Comparison of ENCODE assay signal across 8 cellular contexts in the genomic region with DNA sequence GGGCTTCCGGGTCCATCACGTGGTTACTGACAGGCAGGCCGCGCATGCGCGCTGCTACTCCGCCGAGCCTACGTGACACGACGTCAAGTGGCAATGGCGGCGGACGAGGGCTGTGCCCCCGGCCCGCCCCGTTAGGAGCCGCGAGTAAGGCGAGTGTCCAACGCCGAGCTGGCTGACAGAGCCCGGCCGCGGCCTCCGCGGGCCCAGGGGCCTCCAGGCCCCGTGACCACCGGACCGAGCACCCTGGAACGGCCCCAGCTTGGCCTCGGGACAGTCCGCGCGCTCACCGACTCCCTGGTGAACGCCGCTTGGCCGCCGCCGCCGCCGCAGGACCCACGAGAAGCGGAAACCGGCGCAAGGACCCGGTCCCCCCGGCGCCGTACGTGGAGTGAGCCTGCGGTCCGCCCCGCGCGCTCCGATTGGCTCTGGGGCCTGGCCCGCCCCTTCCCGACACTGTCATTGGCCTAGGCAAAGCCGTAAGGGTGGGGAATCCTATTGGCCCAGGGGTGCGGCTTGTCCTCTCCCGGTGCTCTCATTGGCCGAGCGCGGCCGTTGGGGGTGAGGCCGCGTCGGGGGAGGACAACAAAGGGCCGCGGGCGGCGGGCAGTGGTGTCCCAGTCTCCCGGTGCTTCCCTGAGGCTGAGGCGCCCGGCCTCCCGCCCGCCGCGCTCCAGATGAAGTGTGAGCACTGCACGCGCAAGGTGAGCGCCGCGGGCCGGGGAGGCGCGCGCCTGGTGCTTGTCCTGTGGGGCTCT. TPM values are rescaled to one million over a fixed set of nuclear protein-coding genes. Genes with fewer than 3 reads are reported as not detected.
DNase-seq lines count a peak whose midpoint lies in the region; TF ChIP-seq lines count a peak whose summit lies in the region.

A gene (plus strand): TSS at position 612 of the 755 bp plus-strand sequence. CDS start 63 bp downstream, at position 675.

- peak within 1 kb of the TSS; percentile 94 for H3K4me3 Mint-ChIP-seq in HFFc6
- peak within 1 kb of the TSS; percentile 94 for H3K4me3 Mint-ChIP-seq in activated naive CD4-positive, alpha-beta T cell treated with anti-CD3 and anti-CD28 coated beads, Interleukin-2, amount 10 ng/mL, durations not matched to agents 7 days and 5 days

- H3K9me3 ChIP-seq in SK-N-MC (ENCODE audit: low read depth, low read length) (no peaks in the 10 kb centered on the region), suprapubic skin (no peaks in the 10 kb centered on the region)

- 0% methylated on average over 14 of the region's 90 CpGs for WGBS in suprapubic skin

- H3K9ac ChIP-seq in SK-N-MC (ENCODE audit: insufficient read length), result peak within 1 kb of the TSS; percentile 99

- CTCF ChIA-PET in activated naive CD4-positive, alpha-beta T cell treated with anti-CD3 and anti-CD28 coated beads, Interleukin-2, amount 10 ng/mL, durations not matched to agents 7 days and 5 days (lab: Charles Lee), result interaction anchor here (1.2 kb wide), 1 partner anchor 39 kb away, joined by 3 read pairs; no protein-coding TSS in a partner anchor

- peak within 1 kb of the TSS; percentile 95 for H3K27ac Mint-ChIP-seq in HFFc6
- H3K27ac Mint-ChIP-seq in activated naive CD4-positive, alpha-beta T cell treated with anti-CD3 and anti-CD28 coated beads, Interleukin-2, amount 10 ng/mL, durations not matched to agents 7 days and 5 days, result peak within 1 kb of the TSS; percentile 93

- H3K4me1 ChIP-seq in suprapubic skin, result peaks cover 27% of the 10 kb centered on the region

- H3K4me3 ChIP-seq in NB4 (ENCODE audit: low read depth, low read length) (peak within 1 kb of the TSS; percentile 82), SK-N-MC (peak within 1 kb of the TSS; percentile 96), suprapubic skin (peak within 1 kb of the TSS; percentile 79)

- peaks cover 23% of the 10 kb centered on the region for H3K4me1 Mint-ChIP-seq in HFFc6 (ENCODE audit: low read depth)
- H3K4me1 Mint-ChIP-seq in activated naive CD4-positive, alpha-beta T cell treated with anti-CD3 and anti-CD28 coated beads, Interleukin-2, amount 10 ng/mL, durations not matched to agents 7 days and 5 days, result peaks cover 48% of the 10 kb centered on the region

- no peaks in the 10 kb centered on the region for H3K36me3 Mint-ChIP-seq in HFFc6 (ENCODE audit: low read depth)
- H3K36me3 Mint-ChIP-seq in activated naive CD4-positive, alpha-beta T cell treated with anti-CD3 and anti-CD28 coated beads, Interleukin-2, amount 10 ng/mL, durations not matched to agents 7 days and 5 days, result peaks cover 52% of the 10 kb centered on the region

- no peaks in the 10 kb centered on the region for H3K27me3 ChIP-seq in suprapubic skin

- TF ChIP-seq EP300 in suprapubic skin (IDR thresholded peaks at IDR 0.05), result no peak

- H3K9me3 Mint-ChIP-seq in HFFc6, result no peaks in the 10 kb centered on the region
- peaks cover 4% of the 10 kb centered on the region for H3K9me3 Mint-ChIP-seq in activated naive CD4-positive, alpha-beta T cell treated with anti-CD3 and anti-CD28 coated beads, Interleukin-2, amount 10 ng/mL, durations not matched to agents 7 days and 5 days

- TF ChIP-seq POLR2A in NB4 (IDR thresholded peaks at IDR 0.05; ENCODE audit: extremely low read depth, insufficient read length) (peak; percentile 59), suprapubic skin (IDR thresholded peaks at IDR 0.05) (peak; percentile 97)

- H3K27me3 Mint-ChIP-seq in HFFc6 (ENCODE audit: insufficient read depth), result no peaks in the 10 kb centered on the region; the same call in 1 of the 2 replicates
- no peaks in the 10 kb centered on the region for H3K27me3 Mint-ChIP-seq in activated naive CD4-positive, alpha-beta T cell treated with anti-CD3 and anti-CD28 coated beads, Interleukin-2, amount 10 ng/mL, durations not matched to agents 7 days and 5 days

- peaks cover 20% of the 10 kb centered on the region for H3K36me3 ChIP-seq in SK-N-MC (ENCODE audit: insufficient read depth, low read length)
- H3K36me3 ChIP-seq in suprapubic skin, result peaks cover 32% of the 10 kb centered on the region

- H3K27ac ChIP-seq in SK-N-MC (peak within 1 kb of the TSS; percentile 99), suprapubic skin (peak within 1 kb of the TSS; percentile 100)

- DNase-seq in GM04503 (ENCODE audit: low read depth) (peak; percentile 90), HFFc6 (peak; percentile 97), NB4 (ENCODE audit: low read depth) (peak; percentile 99), SK-N-MC (ENCODE audit: low read depth, low spot score) (peak; percentile 89), germinal center (ENCODE audit: low spot score) (peak; percentile 99), nucleus accumbens (lab: John Stamatoyannopoulos, UW) (peak; percentile 86 to 99 (median 97)), suprapubic skin (ENCODE audit: low spot score in 2 of 2) (peak; percentile 99)
- peak; percentile 98 for DNase-seq in activated naive CD4-positive, alpha-beta T cell treated with anti-CD3 and anti-CD28 coated beads, Interleukin-2, amount 10 ng/mL, durations not matched to agents 7 days and 5 days

- TF ChIP-seq CTCF in HFFc6 (IDR thresholded peaks at IDR 0.05) (no peak), NB4 (IDR thresholded peaks at IDR 0.05; ENCODE audit: low read depth, low read length) (no peak), suprapubic skin (IDR thresholded peaks at IDR 0.05) (no peak)

RNA-seq across cellular contexts. Expression of the gene that starts here (rescaled TPM):
- total RNA-seq in HFFc6 (2021; fragmentation: NEBNext Ultra II Directional; extraction: Animal tissue kit (Norgen Biotek cat#: 25700)), result 10 to 100 TPM; 25.2 to 38.1 (median 28.8) TPM
- total RNA-seq in suprapubic skin, result 100 to 1,000 TPM in 1 of 4 donors, 10 to 100 TPM in 3; 37.6 to 105 (median 44.7) TPM

Comparison
In these comparisons a context has a peak if more than half of its experiments do, and no peak if none do; other contexts are left out.
1. Peak in every context shown above with its lines: DNase-seq, H3K4me3 ChIP-seq and H3K27ac ChIP-seq.